4 cellular contexts compared by ENCODE assay signal in the genomic region with DNA sequence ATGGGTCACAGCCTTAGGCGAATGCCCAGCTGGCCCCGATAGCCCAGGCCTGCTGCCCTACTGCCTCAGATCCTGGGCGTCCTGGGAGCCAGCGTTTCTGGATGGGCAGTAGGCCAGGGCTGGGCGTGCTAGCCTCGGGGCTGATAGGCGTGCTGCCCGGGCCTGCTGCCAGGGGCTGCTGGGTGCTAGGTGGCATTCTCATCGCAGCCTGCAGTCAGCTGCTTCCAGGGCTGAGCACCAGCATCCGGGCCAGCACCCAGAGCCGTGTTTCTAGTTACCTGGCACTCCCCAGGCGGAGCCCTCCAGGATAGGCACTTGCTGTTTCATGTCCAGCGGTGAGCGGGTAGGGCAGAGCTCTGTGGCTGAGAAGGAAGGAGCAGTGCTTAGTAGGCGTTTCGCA. TPM values are rescaled to one million over a fixed set of nuclear protein-coding genes. Genes with fewer than 3 reads are reported as not detected.
"Had no signal": no experiment of that assay in that cellular context is flagged by ENCODE, and none has a peak within 500 bp of the region (broad histone marks: within the 10 kb centered on the region; RNA-seq: fewer than 3 reads in every experiment).

No MANE protein-coding gene starts in this region.

RNA-seq across cellular contexts. Expression of a gene that starts 57.1 kb away (rescaled TPM):
- total RNA-seq: epithelial cell of proximal tubule, osteoblast, ureter had no signal
- polyA plus RNA-seq: keratinocyte had no signal
